ENCODE assay signal across 32 cellular contexts in the genomic region with DNA sequence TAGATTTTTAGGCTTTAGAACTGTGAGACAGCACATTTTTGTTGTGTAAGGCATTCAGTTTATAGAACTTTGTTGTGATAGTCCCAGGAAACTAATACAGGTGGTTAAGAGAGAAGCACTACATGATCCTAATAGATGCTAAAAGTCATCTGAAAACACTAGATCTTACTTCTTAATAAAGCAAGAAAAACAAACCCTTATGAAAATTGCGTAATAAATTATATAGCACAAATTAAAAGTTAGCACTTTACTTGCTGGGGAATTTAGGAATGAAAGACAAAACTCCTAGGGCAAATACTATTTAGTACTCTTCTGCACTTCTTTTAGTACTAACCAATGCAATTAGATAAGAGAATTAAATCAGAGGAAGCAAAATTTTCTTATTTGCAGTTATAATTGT.
DNase-seq lines count a peak whose midpoint lies in the region; ATAC-seq, FAIRE-seq and TF ChIP-seq lines count a peak whose summit lies in the region.
"Had no signal": no experiment of that assay in that cellular context is flagged by ENCODE, and none has a peak within 500 bp of the region (broad histone marks: within the 10 kb centered on the region; RNA-seq: fewer than 3 reads in every experiment).

No MANE protein-coding gene starts in this region.

- H2BK12ac ChIP-seq in H1 (ENCODE audit: low read depth, low read length) = no peak overlapping the region

- H3K79me2 ChIP-seq in H1 (ENCODE audit: control insufficient read depth in 1 of 2, insufficient read depth in 2 of 2, low read length in 2 of 2) = no peaks in the 10 kb centered on the region

- H3K14ac ChIP-seq in IMR-90 (replicated peaks; ENCODE audit: low read depth, low read length) (no peak overlapping the region), H1 (ENCODE audit: insufficient read length) (no peak overlapping the region)

- H3K9ac ChIP-seq in IMR-90 (ENCODE audit: low read depth, low read length) (no peak overlapping the region), H1 (replicated peaks in 1 of 4; ENCODE audit: extremely low read depth in 1 of 4, low read depth in 3 of 4, low read length in 3 of 4) (no peak overlapping the region)
- H3K9ac ChIP-seq: BLaER1; BLaER1 treated with 17β-estradiol and CSF1 and Interleukin-3, amounts not matched to agents 10 nM and 100 nM had no signal

- FAIRE-seq in H1 (lab: Jason Lieb, UNC) = no peak
- FAIRE-seq: A204.1, A549, D721Med had no signal

- H3K36me3 ChIP-seq in IMR-90 (ENCODE audit: control insufficient read depth, insufficient read depth, low read length) (no peaks in the 10 kb centered on the region), H1 (ENCODE audit: control insufficient read depth in 2 of 4, insufficient read depth in 4 of 4, low read length in 3 of 4) (no peaks in the 10 kb centered on the region)
- H3K36me3 ChIP-seq: BE2C; BLaER1; BLaER1 treated with 17β-estradiol and CSF1 and Interleukin-3, amounts not matched to agents 10 nM and 100 nM had no signal

- H3K36me3 Mint-ChIP-seq in endothelial cell (ENCODE audit: low read depth, unreplicated experiment) = peaks cover 5% of the 10 kb centered on the region
- H3K36me3 Mint-ChIP-seq in CD4-positive, alpha-beta T cell (ENCODE audit: low read depth) = no peaks in the 10 kb centered on the region
- H3K36me3 Mint-ChIP-seq: CD14-positive monocyte; CD4-positive, alpha-beta memory T cell; CD4-positive, CD25-positive, alpha-beta regulatory T cell; CD8-positive, alpha-beta memory T cell; CD8-positive, alpha-beta T cell had no signal

- no peak overlapping the region for H2BK120ac ChIP-seq in IMR-90 (ENCODE audit: low read depth, low read length)
- H2BK120ac ChIP-seq in H1 (replicated peaks; ENCODE audit: low read depth, low read length) = no peak overlapping the region

- H4K91ac ChIP-seq in IMR-90 (ENCODE audit: insufficient read depth, low read depth, low read length) = no peak overlapping the region
- no peak overlapping the region for H4K91ac ChIP-seq in H1 (replicated peaks; ENCODE audit: insufficient read length, low read length)

- TF ChIP-seq EP300 in H1 (IDR thresholded peaks at IDR 0.05; ENCODE audit: borderline replicate concordance in 1 of 2, low read depth in 2 of 2, low read length in 2 of 2) = no peak

- no peak overlapping the region for H4K5ac ChIP-seq in IMR-90 (ENCODE audit: low read depth, low read length)
- H4K5ac ChIP-seq in H1 (ENCODE audit: insufficient read length, low read depth, low read length) = no peak overlapping the region

- H3K4me2 ChIP-seq in IMR-90 (ENCODE audit: low read depth, low read length) (no peak overlapping the region), H1 (ENCODE audit: insufficient read depth in 1 of 2, low read depth in 2 of 2, low read length in 2 of 2) (no peak overlapping the region)
- H3K4me2 ChIP-seq: A549; BLaER1; BLaER1 treated with 17β-estradiol and CSF1 and Interleukin-3, amounts not matched to agents 10 nM and 100 nM had no signal

- H2BK15ac ChIP-seq in IMR-90 (ENCODE audit: low read depth, low read length) = no peak overlapping the region
- H2BK15ac ChIP-seq in H1 (ENCODE audit: low read length) = no peak overlapping the region

- H3K23me2 ChIP-seq in H1 (ENCODE audit: low read depth, low read length) = no peaks in the 10 kb centered on the region

- dilution Hi-C loops in IMR-90 (cut with HindIII; ENCODE audit: low sequenced_read_pairs, unreplicated experiment) = no loop called here

- TF ChIP-seq RAD21 in IMR-90 (IDR thresholded peaks at IDR 0.05; ENCODE audit: low read length) (no peak), H1 (IDR thresholded peaks at IDR 0.05 in 1 of 2, conservative IDR thresholded peaks at IDR 0.05 in 1 of 2; ENCODE audit: low read depth in 2 of 2, low read length in 2 of 2) (no peak)

- intact Hi-C loops in IMR-90 (cut with micrococcal nuclease) = no loop called here
- intact Hi-C loops in CD4-positive, alpha-beta T cell (cut with DNase I, micrococcal nuclease) = no loop called here

- H3K4ac ChIP-seq in IMR-90 (ENCODE audit: low read depth, low read length) = no peak overlapping the region
- no peak overlapping the region for H3K4ac ChIP-seq in H1 (replicated peaks; ENCODE audit: insufficient read length, low read depth, low read length)

- no peaks in the 10 kb centered on the region for H3K4me1 Mint-ChIP-seq in endothelial cell (ENCODE audit: unreplicated experiment)
- no peaks in the 10 kb centered on the region for H3K4me1 Mint-ChIP-seq in CD4-positive, alpha-beta T cell (ENCODE audit: low read depth)
- H3K4me1 Mint-ChIP-seq: B cell; CD14-positive monocyte; CD4-positive, alpha-beta memory T cell; CD8-positive, alpha-beta memory T cell had no signal

- H2BK20ac ChIP-seq in IMR-90 (ENCODE audit: low read depth, low read length) (no peak overlapping the region), H1 (ENCODE audit: low read length) (no peak overlapping the region)

- H3K4me3 ChIP-seq in IMR-90 (ENCODE audit: insufficient read depth, low read depth, low read length) (no peak overlapping the region), H1 (ENCODE audit: extremely low read depth in 1 of 4, insufficient read depth in 2 of 4, low read depth in 3 of 4, low read length in 4 of 4) (no peak overlapping the region)
- H3K4me3 ChIP-seq: A549; BLaER1; BLaER1 treated with 17β-estradiol and CSF1 and Interleukin-3, amounts not matched to agents 10 nM and 100 nM had no signal

- H3K23ac ChIP-seq in IMR-90 (ENCODE audit: low read depth, low read length) (no peak overlapping the region), H1 (ENCODE audit: insufficient read length) (no peak overlapping the region)

- CTCF ChIA-PET in IMR-90 (lab: Yijun Ruan, JAX) (no interaction called here), H1 (lab: Charles Lee; ENCODE audit: partially characterized antibody) (no interaction called here)
- CTCF ChIA-PET in CD4-positive, alpha-beta T cell (lab: Charles Lee) = no interaction called here

- H2AFZ ChIP-seq in IMR-90 (replicated peaks; ENCODE audit: low read length, poor library complexity) (no peak overlapping the region), H1 (ENCODE audit: low read length) (no peak overlapping the region)

- BruUV-seq in IMR-90 (replicated peaks; lab: Mats Ljungman, UMichigan) = no TSS peak

- no peaks in the 10 kb centered on the region for H4K20me1 ChIP-seq in IMR-90 (ENCODE audit: insufficient read depth, low read length)
- H4K20me1 ChIP-seq in H1 (replicated peaks in 1 of 2; ENCODE audit: control insufficient read depth in 1 of 2, insufficient read depth in 2 of 2, low read length in 2 of 2) = no peaks in the 10 kb centered on the region
- H4K20me1 ChIP-seq: BLaER1; BLaER1 treated with 17β-estradiol and CSF1 and Interleukin-3, amounts not matched to agents 10 nM and 100 nM had no signal

- H3K9me3 ChIP-seq in IMR-90 (ENCODE audit: control insufficient read depth, insufficient read depth, low read length) = peaks cover 19% of the 10 kb centered on the region
- no peaks in the 10 kb centered on the region for H3K9me3 ChIP-seq in H1 (ENCODE audit: insufficient read depth in 2 of 2, low read depth in 1 of 2, low read length in 1 of 2)
- H3K9me3 ChIP-seq in CD4-positive, alpha-beta T cell (ENCODE audit: control insufficient read depth, low read length) = no peaks in the 10 kb centered on the region
- H3K9me3 ChIP-seq: A549; BE2C; BLaER1; BLaER1 treated with 17β-estradiol and CSF1 and Interleukin-3, amounts not matched to agents 10 nM and 100 nM; Caco-2 had no signal

- no peak for ATAC-seq in IMR-90 (ENCODE audit: low read depth)
- no peak for ATAC-seq in CD4-positive, alpha-beta T cell (ENCODE audit: poor library complexity)
- ATAC-seq: A549; CD8-positive, alpha-beta T cell had no signal

- H3K18ac ChIP-seq in IMR-90 (ENCODE audit: low read depth, low read length) (no peak overlapping the region), H1 (ENCODE audit: extremely low read depth, low read length) (no peak overlapping the region)

- POLR2A ChIA-PET in IMR-90 (lab: Charles Lee; ENCODE audit: unreplicated experiment) (no interaction called here), H1 (lab: Charles Lee; ENCODE audit: partially characterized antibody) (no interaction called here)
- POLR2A ChIA-PET in CD4-positive, alpha-beta T cell (lab: Charles Lee) = no interaction called here

- H3K9me3 Mint-ChIP-seq in endothelial cell (ENCODE audit: unreplicated experiment) = peaks cover 26% of the 10 kb centered on the region
- H3K9me3 Mint-ChIP-seq in CD4-positive, alpha-beta T cell = no peaks in the 10 kb centered on the region
- H3K9me3 Mint-ChIP-seq: CD8-positive, alpha-beta T cell had no signal

- no peak for DNase-seq in IMR-90
- DNase-seq in H1 (ENCODE audit: low read depth in 1 of 2, low spot score in 2 of 2) = no peak
- DNase-seq in endothelial cell (ENCODE audit: low spot score) = no peak
- DNase-seq in CD4-positive, alpha-beta T cell = no peak
- DNase-seq: 8988T; ACHN; AML-193; BE2C; C1 segment of cervical spinal cord; Caco-2; Calu3; CD4-positive, alpha-beta memory T cell; CD4-positive, CD25-positive, alpha-beta regulatory T cell; CD8-positive, alpha-beta memory T cell; CD8-positive, alpha-beta T cell; COR-L47; DMS 273 treated with DMSO at 0.1 percent for 48 hours; DMS153; DMS53; DMS79; DMS79 treated with DMSO at 0.1 percent for 48 hours; DND-41; EL had no signal

- H3K27me3 Mint-ChIP-seq in endothelial cell (ENCODE audit: unreplicated experiment) = no peaks in the 10 kb centered on the region
- no peaks in the 10 kb centered on the region for H3K27me3 Mint-ChIP-seq in CD4-positive, alpha-beta T cell
- H3K27me3 Mint-ChIP-seq: B cell; CD4-positive, CD25-positive, alpha-beta regulatory T cell; CD8-positive, alpha-beta memory T cell had no signal

- TF ChIP-seq POLR2A in IMR-90 (IDR thresholded peaks at IDR 0.05; ENCODE audit: low read depth, low read length) (no peak), H1 (IDR thresholded peaks at IDR 0.05; ENCODE audit: control extremely low read depth in 1 of 2, low read depth in 2 of 2, low read length in 2 of 2) (no peak)

- in situ Hi-C loops in IMR-90 (cut with MboI; ENCODE audit: low sequenced_read_pairs) = no loop called here

- no peak overlapping the region for H2BK5ac ChIP-seq in IMR-90 (ENCODE audit: low read depth, low read length, poor library complexity, severe bottlenecking)
- no peak overlapping the region for H2BK5ac ChIP-seq in H1 (ENCODE audit: low read depth, low read length)

- H2AK9ac ChIP-seq in IMR-90 (replicated peaks; ENCODE audit: low read depth, low read length, poor library complexity) = no peak overlapping the region

- H3K27me3 ChIP-seq in IMR-90 (ENCODE audit: control insufficient read depth, insufficient read depth, low read length) (no peaks in the 10 kb centered on the region), H1 (replicated peaks in 1 of 4; ENCODE audit: control insufficient read depth in 3 of 4, extremely low read depth in 1 of 4, insufficient read depth in 3 of 4, low read length in 3 of 4) (peaks cover 0 to 2% (median 0%) of the 10 kb centered on the region in 4 experiments; a peak in 1 of 7 replicates)
- H3K27me3 ChIP-seq in CD4-positive, alpha-beta T cell (ENCODE audit: control insufficient read depth, insufficient read depth, low read length) = no peaks in the 10 kb centered on the region
- H3K27me3 ChIP-seq: BE2C; BLaER1; BLaER1 treated with 17β-estradiol and CSF1 and Interleukin-3, amounts not matched to agents 10 nM and 100 nM had no signal

- no peak for TF ChIP-seq CTCF in IMR-90 (conservative IDR thresholded peaks at IDR 0.05; ENCODE audit: low read depth, low read length)
- TF ChIP-seq CTCF in H1 (IDR thresholded peaks at IDR 0.05; ENCODE audit: control extremely low read depth in 1 of 3, insufficient read depth in 1 of 3, low read depth in 1 of 3, low read length in 3 of 3) = no peak
- TF ChIP-seq CTCF in endothelial cell (IDR thresholded peaks at IDR 0.05; ENCODE audit: unreplicated experiment) = no peak
- no peak for TF ChIP-seq CTCF in CD4-positive, alpha-beta T cell (IDR thresholded peaks at IDR 0.05)

- H3K4me3 Mint-ChIP-seq in endothelial cell (ENCODE audit: unreplicated experiment) = no peak overlapping the region
- H3K4me3 Mint-ChIP-seq in CD4-positive, alpha-beta T cell = no peak overlapping the region
- H3K4me3 Mint-ChIP-seq: B cell; CD14-positive monocyte; CD4-positive, alpha-beta memory T cell; CD4-positive, CD25-positive, alpha-beta regulatory T cell; CD8-positive, alpha-beta memory T cell; CD8-positive, alpha-beta T cell had no signal

- no peaks in the 10 kb centered on the region for H3K9me1 ChIP-seq in IMR-90 (ENCODE audit: insufficient read depth, low read length)

- H3K4me1 ChIP-seq in IMR-90 (ENCODE audit: control insufficient read depth, insufficient read depth, low read length) = no peaks in the 10 kb centered on the region
- H3K4me1 ChIP-seq in H1 (replicated peaks in 1 of 4; ENCODE audit: control insufficient read depth in 3 of 4, insufficient read depth in 4 of 4, low read length in 3 of 4) = peaks cover 2 to 6% (median 5%) of the 10 kb centered on the region in 4 experiments; a peak in 3 of 7 replicates
- H3K4me1 ChIP-seq: A549; BE2C; BLaER1; BLaER1 treated with 17β-estradiol and CSF1 and Interleukin-3, amounts not matched to agents 10 nM and 100 nM; Caco-2 had no signal

- H4K8ac ChIP-seq in IMR-90 (ENCODE audit: low read depth in 2 of 2, low read length in 2 of 2) (no peak overlapping the region), H1 (ENCODE audit: extremely low read depth, insufficient read depth, low read length) (no peak overlapping the region)

- H3K27ac Mint-ChIP-seq in endothelial cell (ENCODE audit: unreplicated experiment) = no peak overlapping the region
- no peak overlapping the region for H3K27ac Mint-ChIP-seq in CD4-positive, alpha-beta T cell
- H3K27ac Mint-ChIP-seq: B cell; CD14-positive monocyte; CD4-positive, alpha-beta memory T cell; CD4-positive, CD25-positive, alpha-beta regulatory T cell; CD8-positive, alpha-beta memory T cell; CD8-positive, alpha-beta T cell had no signal

- no peaks in the 10 kb centered on the region for H3K79me1 ChIP-seq in IMR-90 (ENCODE audit: low read depth in 1 of 2, low read length in 2 of 2)
- no peaks in the 10 kb centered on the region for H3K79me1 ChIP-seq in H1 (ENCODE audit: low read depth, low read length)

- H2AK5ac ChIP-seq in IMR-90 (ENCODE audit: low read depth, low read length) (no peak overlapping the region), H1 (ENCODE audit: low read depth, low read length) (no peak overlapping the region)

- H3K27ac ChIP-seq in IMR-90 (ENCODE audit: insufficient read depth, low read length) (no peak overlapping the region), H1 (ENCODE audit: low read depth, low read length) (no peak overlapping the region)
- H3K27ac ChIP-seq in CD4-positive, alpha-beta T cell (ENCODE audit: low read depth, low read length) = no peak overlapping the region
- H3K27ac ChIP-seq: 22Rv1; A549; BLaER1; BLaER1 treated with 17β-estradiol and CSF1 and Interleukin-3, amounts not matched to agents 10 nM and 100 nM; C4-2B had no signal

- no CpG with 5 or more reads among the region's 1 CpG for WGBS in IMR-90 (ENCODE audit: extremely low coverage in 2 of 2, insufficient read length in 1 of 2), 2 experiments
- WGBS in H1 (ENCODE audit: extremely low coverage in 1 of 2, insufficient coverage in 1 of 2, insufficient read length in 1 of 2, insufficient replicate concordance in 2 of 2, low coverage in 1 of 2, low lambda C conversion rate in 2 of 2, missing lambda C conversion rate in 1 of 2), 2 experiments = 81% methylated on average over 1 of the region's 1 CpG; no CpG with 5 or more reads in 1 of the 2 experiments

- H3K56ac ChIP-seq in IMR-90 (ENCODE audit: extremely low read depth, insufficient read depth, low read length) (no peak overlapping the region), H1 (replicated peaks; ENCODE audit: insufficient read length, low read depth, low read length) (no peak overlapping the region)
